21 cellular contexts compared by ENCODE assay signal in genomic region chr1:117244306-117244705, GRCh38. TPM values are rescaled to one million over a fixed set of nuclear protein-coding genes. Genes with fewer than 3 reads are reported as not detected.
A peak's percentile ranks its signal among the peaks of the same experiment; 100 is the strongest.
DNase-seq lines count a peak whose midpoint lies in the region; ATAC-seq, FAIRE-seq and TF ChIP-seq lines count a peak whose summit lies in the region.
"Had no signal": no experiment of that assay in that cellular context is flagged by ENCODE, and none has a peak within 500 bp of the region (broad histone marks: within the 10 kb centered on the region; RNA-seq: fewer than 3 reads in every experiment).

No MANE protein-coding gene starts in this region.

- no peak overlapping the region for H3K4me3 ChIP-seq in astrocyte (ENCODE audit: insufficient read depth, low read depth, low read length)
- H3K4me3 ChIP-seq in neural progenitor cell = no peak overlapping the region
- H3K4me3 ChIP-seq in testis = no peak overlapping the region
- H3K4me3 ChIP-seq: A549, GM12878, GM23338 had no signal

- no peaks in the 10 kb centered on the region for H3K4me1 Mint-ChIP-seq in astrocyte (ENCODE audit: low read depth, unreplicated experiment)
- H3K4me1 Mint-ChIP-seq in neural progenitor cell = no peaks in the 10 kb centered on the region

- H3K27me3 ChIP-seq in astrocyte (ENCODE audit: insufficient read depth, low read length) (peaks cover 9% of the 10 kb centered on the region), neural progenitor cell (no peaks in the 10 kb centered on the region), testis (no peaks in the 10 kb centered on the region)

- ATAC-seq in HG03565 (IDR thresholded peaks at IDR 0.05; ENCODE audit: unreplicated experiment) = no peak
- ATAC-seq: A549, GM12878, GM23338, HCT116 had no signal

- H2AFZ ChIP-seq in astrocyte (ENCODE audit: low read depth, low read length) = no peak overlapping the region
- H2AFZ ChIP-seq in neural progenitor cell (replicated peaks) = peak overlapping the region; percentile 28
- H2AFZ ChIP-seq: GM23338 had no signal

- H3K9me3 Mint-ChIP-seq in astrocyte (ENCODE audit: unreplicated experiment) (no peaks in the 10 kb centered on the region), neural progenitor cell (no peaks in the 10 kb centered on the region)
- H3K9me3 Mint-ChIP-seq: CD4-positive, alpha-beta T cell; GM23338 had no signal

- H3K36me3 ChIP-seq in astrocyte (ENCODE audit: insufficient read depth, low read length) (no peaks in the 10 kb centered on the region), neural progenitor cell (no peaks in the 10 kb centered on the region), testis (ENCODE audit: low read depth, missing control alignments) (no peaks in the 10 kb centered on the region)

- no peak overlapping the region for H3K27ac ChIP-seq in astrocyte (ENCODE audit: low read depth, low read length)
- H3K27ac ChIP-seq in neural progenitor cell = no peak overlapping the region
- peak overlapping the region; percentile 50 to 55 for H3K27ac ChIP-seq in testis
- H3K27ac ChIP-seq: 22Rv1, A549, C4-2B, KMS-11 had no signal

- TF ChIP-seq POLR2A in testis (IDR thresholded peaks at IDR 0.05) (no peak), H54 (IDR thresholded peaks at IDR 0.05; ENCODE audit: low read depth, low read length) (no peak)

- TF ChIP-seq CTCF in astrocyte (IDR thresholded peaks at IDR 0.05; ENCODE audit: insufficient read depth, low read depth, low read length) (no peak), neural progenitor cell (IDR thresholded peaks at IDR 0.05) (no peak), testis (IDR thresholded peaks at IDR 0.05) (no peak)

- H3K79me2 ChIP-seq in astrocyte (ENCODE audit: insufficient read depth, low read length) = no peaks in the 10 kb centered on the region
- H3K79me2 ChIP-seq in neural progenitor cell (ENCODE audit: low read depth) = no peaks in the 10 kb centered on the region

- H3K27ac Mint-ChIP-seq in astrocyte (ENCODE audit: unreplicated experiment) = no peak overlapping the region
- H3K27ac Mint-ChIP-seq in neural progenitor cell = no peak overlapping the region
- H3K27ac Mint-ChIP-seq: CD4-positive, alpha-beta T cell; GM23338 had no signal

- H3K27me3 Mint-ChIP-seq in astrocyte (ENCODE audit: low read depth, unreplicated experiment) (peaks cover 3% of the 10 kb centered on the region), neural progenitor cell (ENCODE audit: insufficient read depth, low read depth) (peaks cover 2% of the 10 kb centered on the region)

- intact Hi-C loops in testis (cut with DNase I; ENCODE audit: low total_unique reads) = no loop called here

- 43% methylated on average over 2 of the region's 2 CpGs for WGBS in testis, 2 donors

- H3K9ac ChIP-seq in astrocyte (ENCODE audit: low read length) (no peak overlapping the region), neural progenitor cell (no peak overlapping the region)
- H3K9ac ChIP-seq: KMS-11 had no signal

- no peak overlapping the region for H3K4me2 ChIP-seq in astrocyte (ENCODE audit: low read length)
- H3K4me2 ChIP-seq in neural progenitor cell = no peak overlapping the region
- H3K4me2 ChIP-seq: A549, GM23338, KMS-11 had no signal

- no peaks in the 10 kb centered on the region for H3F3A ChIP-seq in neural progenitor cell (ENCODE audit: low read depth)

- H3K4me3 Mint-ChIP-seq in astrocyte (ENCODE audit: unreplicated experiment) = peak overlapping the region; percentile 17
- H3K4me3 Mint-ChIP-seq in neural progenitor cell = no peak overlapping the region
- H3K4me3 Mint-ChIP-seq: CD4-positive, alpha-beta T cell; GM23338 had no signal

- H3K4me1 ChIP-seq in astrocyte (ENCODE audit: insufficient read depth, low read length) (no peaks in the 10 kb centered on the region), neural progenitor cell (peaks cover 5% of the 10 kb centered on the region), testis (peaks cover 4% of the 10 kb centered on the region)
- H3K4me1 ChIP-seq: A549 had no signal

- H3K36me3 Mint-ChIP-seq in astrocyte (ENCODE audit: low read depth, unreplicated experiment) (no peaks in the 10 kb centered on the region), neural progenitor cell (no peaks in the 10 kb centered on the region)

- no peak for FAIRE-seq in astrocyte (lab: Jason Lieb, UNC)
- FAIRE-seq in H54 (lab: Jason Lieb, UNC) = no peak
- FAIRE-seq: A549, GM12878 had no signal

- H4K20me1 ChIP-seq in astrocyte (ENCODE audit: insufficient read depth, low read length) (no peaks in the 10 kb centered on the region), neural progenitor cell (ENCODE audit: low read depth) (no peaks in the 10 kb centered on the region)

- H3K9me3 ChIP-seq in astrocyte (ENCODE audit: insufficient read depth, low read depth, low read length) (no peaks in the 10 kb centered on the region), neural progenitor cell (ENCODE audit: low read depth) (no peaks in the 10 kb centered on the region), testis (no peaks in the 10 kb centered on the region)
- H3K9me3 ChIP-seq: A549 had no signal

- DNase-seq in COLO829 (ENCODE audit: low spot score) (peak; percentile 58), astrocyte (ENCODE audit: low read depth) (no peak), neural progenitor cell (ENCODE audit: low spot score) (no peak), testis (no peak), H54 (ENCODE audit: insufficient read length, low spot score) (no peak)
- DNase-seq in activated CD8-positive, alpha-beta memory T cell treated with anti-CD3 and anti-CD28 coated beads, Interleukin-2, amount 50 U/mL, for 4 hours = no peak
- DNase-seq: AML-193; Calu3; CD4-positive, alpha-beta T cell; H7 had no signal

RNA-seq across cellular contexts. Expression of gene VTCN1, which starts 33.6 kb away (rescaled TPM):
- total RNA-seq in astrocyte = 0.43 and 1.3 TPM in 2 replicates
- total RNA-seq in neural progenitor cell (ENCODE audit: low replicate concordance) = 0.11 and 0.22 TPM in 2 replicates
- 1 to 10 TPM; 1.3 to 1.9 TPM for total RNA-seq in testis
- polyA plus RNA-seq in testis (ENCODE audit: insufficient read depth, low read depth, low replicate concordance) = 2.6 TPM
- total RNA-seq: CD4-positive, alpha-beta T cell; G401; GM12878; GM23338; H7; HT-29 had no signal
- polyA plus RNA-seq: BJ, GM12878, GM23338 had no signal

Comparison
In these comparisons a context has a peak if more than half of its experiments do, and no peak if none do; other contexts are left out.
1. H3K27ac ChIP-seq: peak in testis (2 of 2); none in astrocyte (single experiment) and neural progenitor cell (single experiment).